ENCODE assay signal across 3 cellular contexts in the genomic region with DNA sequence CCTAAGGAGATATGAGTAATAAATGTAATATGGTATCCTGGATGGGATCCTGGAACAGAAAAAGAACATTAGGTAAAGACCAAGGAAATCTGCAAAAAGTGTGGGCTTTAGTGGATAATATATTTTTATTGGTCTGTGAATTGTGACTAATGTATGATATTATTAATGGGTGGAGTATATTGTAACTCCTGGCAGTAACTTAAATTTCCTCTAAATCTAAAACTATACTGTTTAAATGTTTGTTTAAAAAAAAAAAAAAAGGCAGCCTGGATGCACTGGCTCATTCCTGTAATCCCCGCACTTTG.
TF ChIP-seq lines count a peak whose summit lies in the region.

No MANE protein-coding gene starts in this region.

TF ChIP-seq in A549, 52 proteins besides CTCF, POLR2A, EP300 and RAD21:
- TF ChIP-seq SMC3 (IDR thresholded peaks at IDR 0.05) (no peak), HOXA7 (CRISPR knock-in tag; IDR thresholded peaks at IDR 0.05) (no peak), PHF8 (IDR thresholded peaks at IDR 0.05; ENCODE audit: borderline replicate concordance, low read depth) (no peak), KDM1A (IDR thresholded peaks at IDR 0.05; ENCODE audit: low read depth) (no peak)
- TF ChIP-seq, protein P1, sequence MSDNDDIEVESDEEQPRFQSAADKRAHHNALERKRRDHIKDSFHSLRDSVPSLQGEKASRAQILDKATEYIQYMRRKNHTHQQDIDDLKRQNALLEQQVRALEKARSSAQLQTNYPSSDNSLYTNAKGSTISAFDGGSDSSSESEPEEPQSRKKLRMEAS (IDR thresholded peaks at IDR 0.05): no peak

TF ChIP-seq in IMR-90, 13 proteins besides CTCF, POLR2A, EP300 and RAD21:
- no peak for TF ChIP-seq CEBPB (IDR thresholded peaks at IDR 0.05; ENCODE audit: low read depth, low read length)
- no peak for TF ChIP-seq BHLHE40 (IDR thresholded peaks at IDR 0.05; ENCODE audit: low read depth, low read length)
- no peak for TF ChIP-seq RFX5 (IDR thresholded peaks at IDR 0.05; ENCODE audit: low read depth, low read length)
- TF ChIP-seq FOS (IDR thresholded peaks at IDR 0.05; ENCODE audit: low read depth, low read length): no peak
- TF ChIP-seq MXI1 (IDR thresholded peaks at IDR 0.05; ENCODE audit: borderline replicate concordance, low read depth, low read length): no peak
- TF ChIP-seq RCOR1 (IDR thresholded peaks at IDR 0.05; ENCODE audit: insufficient replicate concordance, low read length): no peak
- no peak for TF ChIP-seq NFE2L2 (IDR thresholded peaks at IDR 0.05; ENCODE audit: low read depth, low read length)
- no peak for TF ChIP-seq MAFK (IDR thresholded peaks at IDR 0.05; ENCODE audit: low read depth, low read length)
- TF ChIP-seq, protein P2, sequence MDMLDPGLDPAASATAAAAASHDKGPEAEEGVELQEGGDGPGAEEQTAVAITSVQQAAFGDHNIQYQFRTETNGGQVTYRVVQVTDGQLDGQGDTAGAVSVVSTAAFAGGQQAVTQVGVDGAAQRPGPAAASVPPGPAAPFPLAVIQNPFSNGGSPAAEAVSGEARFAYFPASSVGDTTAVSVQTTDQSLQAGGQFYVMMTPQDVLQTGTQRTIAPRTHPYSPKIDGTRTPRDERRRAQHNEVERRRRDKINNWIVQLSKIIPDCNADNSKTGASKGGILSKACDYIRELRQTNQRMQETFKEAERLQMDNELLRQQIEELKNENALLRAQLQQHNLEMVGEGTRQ (IDR thresholded peaks at IDR 0.05; ENCODE audit: low read depth, low read length): no peak
- TF ChIP-seq CHD1 (IDR thresholded peaks at IDR 0.05; ENCODE audit: low read depth, low read length): no peak
- TF ChIP-seq, protein P3, sequence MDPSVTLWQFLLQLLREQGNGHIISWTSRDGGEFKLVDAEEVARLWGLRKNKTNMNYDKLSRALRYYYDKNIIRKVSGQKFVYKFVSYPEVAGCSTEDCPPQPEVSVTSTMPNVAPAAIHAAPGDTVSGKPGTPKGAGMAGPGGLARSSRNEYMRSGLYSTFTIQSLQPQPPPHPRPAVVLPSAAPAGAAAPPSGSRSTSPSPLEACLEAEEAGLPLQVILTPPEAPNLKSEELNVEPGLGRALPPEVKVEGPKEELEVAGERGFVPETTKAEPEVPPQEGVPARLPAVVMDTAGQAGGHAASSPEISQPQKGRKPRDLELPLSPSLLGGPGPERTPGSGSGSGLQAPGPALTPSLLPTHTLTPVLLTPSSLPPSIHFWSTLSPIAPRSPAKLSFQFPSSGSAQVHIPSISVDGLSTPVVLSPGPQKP (IDR thresholded peaks at IDR 0.05; ENCODE audit: borderline replicate concordance, low read depth, low read length): no peak
- no peak for TF ChIP-seq SMC3 (IDR thresholded peaks at IDR 0.05; ENCODE audit: low read depth, low read length)
- no peak for TF ChIP-seq MAZ (IDR thresholded peaks at IDR 0.05; ENCODE audit: borderline replicate concordance, low read depth, low read length)

TF ChIP-seq in K562, 482 proteins besides CTCF, POLR2A, EP300 and RAD21:
- TF ChIP-seq, protein P4, sequence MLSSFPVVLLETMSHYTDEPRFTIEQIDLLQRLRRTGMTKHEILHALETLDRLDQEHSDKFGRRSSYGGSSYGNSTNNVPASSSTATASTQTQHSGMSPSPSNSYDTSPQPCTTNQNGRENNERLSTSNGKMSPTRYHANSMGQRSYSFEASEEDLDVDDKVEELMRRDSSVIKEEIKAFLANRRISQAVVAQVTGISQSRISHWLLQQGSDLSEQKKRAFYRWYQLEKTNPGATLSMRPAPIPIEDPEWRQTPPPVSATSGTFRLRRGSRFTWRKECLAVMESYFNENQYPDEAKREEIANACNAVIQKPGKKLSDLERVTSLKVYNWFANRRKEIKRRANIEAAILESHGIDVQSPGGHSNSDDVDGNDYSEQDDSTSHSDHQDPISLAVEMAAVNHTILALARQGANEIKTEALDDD (IDR thresholded peaks at IDR 0.05): no peak
- TF ChIP-seq NCOA2 (IDR thresholded peaks at IDR 0.05; ENCODE audit: partially characterized antibody in 2 of 2) (no peak), KLF16 (IDR thresholded peaks at IDR 0.05) (no peak), U2AF1 (optimal IDR thresholded peaks at IDR 0.05; ENCODE audit: low read depth, low read length) (no peak), RBM14 (IDR thresholded peaks at IDR 0.05; ENCODE audit: borderline replicate concordance, insufficient read depth, low read depth, low read length) (no peak), SIN3B (IDR thresholded peaks at IDR 0.05; ENCODE audit: low read depth) (no peak), RUNX1 (IDR thresholded peaks at IDR 0.05; ENCODE audit: low read depth) (no peak), SRF (CRISPR knock-in tag; IDR thresholded peaks at IDR 0.05) (no peak), TEAD2 (tag; IDR thresholded peaks at IDR 0.05) (no peak)
- TF ChIP-seq, protein P5, sequence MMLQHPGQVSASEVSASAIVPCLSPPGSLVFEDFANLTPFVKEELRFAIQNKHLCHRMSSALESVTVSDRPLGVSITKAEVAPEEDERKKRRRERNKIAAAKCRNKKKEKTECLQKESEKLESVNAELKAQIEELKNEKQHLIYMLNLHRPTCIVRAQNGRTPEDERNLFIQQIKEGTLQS (IDR thresholded peaks at IDR 0.05): no peak
- TF ChIP-seq, protein P5 (CRISPR knock-in tag; conservative IDR thresholded peaks at IDR 0.05): no peak
